ENCODE assay signal across 13 cellular contexts in genomic region chr4:148059617-148060180, GRCh38.
A peak's percentile ranks its signal among the peaks of the same experiment; 100 is the strongest.
DNase-seq lines count a peak whose midpoint lies in the region; ATAC-seq and TF ChIP-seq lines count a peak whose summit lies in the region.
"Had no signal": no experiment of that assay in that cellular context is flagged by ENCODE, and none has a peak within 500 bp of the region (broad histone marks: within the 10 kb centered on the region; RNA-seq: fewer than 3 reads in every experiment).

No MANE protein-coding gene starts in this region.

- no peaks in the 10 kb centered on the region for H3K27me3 Mint-ChIP-seq in H9 (ENCODE audit: low read depth)
- H3K27me3 Mint-ChIP-seq in activated naive CD8-positive, alpha-beta T cell treated with anti-CD3 and anti-CD28 coated beads, Interleukin-2, amount 10 ng/mL, durations not matched to agents 7 days and 5 days: no peaks in the 10 kb centered on the region
- no peaks in the 10 kb centered on the region for H3K27me3 Mint-ChIP-seq in naive thymus-derived CD4-positive, alpha-beta T cell

- no peak overlapping the region for H2BK15ac ChIP-seq in H9 (ENCODE audit: low read depth, low read length)

- CTCF ChIA-PET in naive thymus-derived CD4-positive, alpha-beta T cell (lab: Charles Lee): interaction anchor here (0.7 to 0.8 kb wide), 3 partner anchors 35 to 40 kb away, joined by 3 to 4 read pairs (median 3); no protein-coding TSS in a partner anchor

- no peak overlapping the region for H2AFZ ChIP-seq in H9 (ENCODE audit: low read length)

- no peak overlapping the region for H3K4ac ChIP-seq in H9 (ENCODE audit: low read depth, low read length)

- H3K4me3 Mint-ChIP-seq in H9: no peak overlapping the region
- H3K4me3 Mint-ChIP-seq in activated naive CD8-positive, alpha-beta T cell treated with anti-CD3 and anti-CD28 coated beads, Interleukin-2, amount 10 ng/mL, durations not matched to agents 7 days and 5 days: peak overlapping the region; percentile 79
- peak overlapping the region; percentile 59 to 85 (median 68) for H3K4me3 Mint-ChIP-seq in naive thymus-derived CD4-positive, alpha-beta T cell

- no peak overlapping the region for H2BK120ac ChIP-seq in H9 (ENCODE audit: low read depth, low read length, poor library complexity, severe bottlenecking)

- H3K56ac ChIP-seq in H9 (ENCODE audit: insufficient read length, low read depth, low read length): no peak overlapping the region

- peak; percentile 72 for DNase-seq in GM12865 (ENCODE audit: low read depth)
- no peak for DNase-seq in H9
- DNase-seq in activated naive CD8-positive, alpha-beta T cell treated with anti-CD3 and anti-CD28 coated beads, Interleukin-2, amount 10 ng/mL, durations not matched to agents 7 days and 5 days: no peak
- DNase-seq in naive thymus-derived CD4-positive, alpha-beta T cell: no peak
- DNase-seq in NCI-H2196 treated with DMSO at 0.1 percent for 48 hours (lab: John Stamatoyannopoulos, UW; ENCODE audit: unreplicated experiment): no peak
- DNase-seq in SKM-1 (lab: John Stamatoyannopoulos, UW; ENCODE audit: unreplicated experiment): no peak
- DNase-seq in NCI-H446 (lab: John Stamatoyannopoulos, UW): no peak
- DNase-seq: activated B cell treated with CpG ODN at 0.5 μM for 24 hours; activated naive CD4-positive, alpha-beta T cell; NCI-H526; SJCRH30; tibial artery had no signal

- intact Hi-C loops in naive thymus-derived CD4-positive, alpha-beta T cell (cut with micrococcal nuclease): loop anchor here (1.0 to 10.0 kb wide), 7 partner anchors 7 to 442 kb away; partner anchors contain the start of genes ARHGAP10 (in 1 of the 2), NR3C2 (in 1 of the 2) and TMEM184C (in 1 of the 2)

- no peak overlapping the region for H3K9ac ChIP-seq in H9 (ENCODE audit: extremely low read depth, insufficient read length, low read length)

- H3K79me2 ChIP-seq in H9 (ENCODE audit: insufficient read depth, low read length): no peaks in the 10 kb centered on the region

- no peak overlapping the region for H4K91ac ChIP-seq in H9 (ENCODE audit: insufficient read length, low read depth, low read length)

- H4K8ac ChIP-seq in H9 (replicated peaks; ENCODE audit: insufficient read length, low read depth, low read length): no peak overlapping the region

- no peak overlapping the region for H3T11ph ChIP-seq in H9 (ENCODE audit: low read length)

- no peaks in the 10 kb centered on the region for H3K36me3 ChIP-seq in naive thymus-derived CD4-positive, alpha-beta T cell (ENCODE audit: control insufficient read depth in 2 of 3, insufficient read depth in 3 of 3, low read length in 3 of 3)
- H3K36me3 ChIP-seq: SJCRH30 had no signal

- no peak for ATAC-seq in activated naive CD8-positive, alpha-beta T cell treated with anti-CD3 and anti-CD28 coated beads, Interleukin-2, amount 10 ng/mL, durations not matched to agents 7 days and 5 days (ENCODE audit: low read depth)
- ATAC-seq in naive thymus-derived CD4-positive, alpha-beta T cell: no peak
- no peak for ATAC-seq in GM19463 (IDR thresholded peaks at IDR 0.05; ENCODE audit: unreplicated experiment)

- H3K23ac ChIP-seq in H9 (ENCODE audit: insufficient read length, low read depth, low read length): no peak overlapping the region

- H3K4me1 Mint-ChIP-seq in H9: peaks cover 23 to 28% of the 10 kb centered on the region in 2 experiments
- peaks cover 51% of the 10 kb centered on the region for H3K4me1 Mint-ChIP-seq in activated naive CD8-positive, alpha-beta T cell treated with anti-CD3 and anti-CD28 coated beads, Interleukin-2, amount 10 ng/mL, durations not matched to agents 7 days and 5 days
- H3K4me1 Mint-ChIP-seq in naive thymus-derived CD4-positive, alpha-beta T cell: peaks cover 38 to 90% (median 73%) of the 10 kb centered on the region in 7 donors

- peaks cover 5% of the 10 kb centered on the region; the same call in 1 of the 2 replicates for H3K4me1 ChIP-seq in H9 (ENCODE audit: insufficient read depth, low read length)
- H3K4me1 ChIP-seq in naive thymus-derived CD4-positive, alpha-beta T cell (ENCODE audit: control insufficient read depth in 2 of 2, insufficient read depth in 2 of 2, low read length in 2 of 2): peaks cover 34 to 41% of the 10 kb centered on the region in 2 donors

- no peak overlapping the region for H3K4me3 ChIP-seq in GM12865 (ENCODE audit: low read depth, low read length)
- H3K4me3 ChIP-seq in naive thymus-derived CD4-positive, alpha-beta T cell (ENCODE audit: low read length): no peak overlapping the region
- H3K4me3 ChIP-seq: SJCRH30, tibial artery had no signal

- H4K5ac ChIP-seq in H9 (ENCODE audit: insufficient read length, low read depth, low read length): no peak overlapping the region

- TF ChIP-seq CTCF in GM12865 (IDR thresholded peaks at IDR 0.05; ENCODE audit: insufficient read depth, low read depth, low read length, missing control alignments) (no peak), H9 (conservative IDR thresholded peaks at IDR 0.05) (no peak)

- WGBS in H9 (ENCODE audit: extremely low coverage, insufficient read length, low lambda C conversion rate): no CpG with 5 or more reads among the region's 10 CpGs

- H3K9me3 Mint-ChIP-seq in H9: no peaks in the 10 kb centered on the region
- no peaks in the 10 kb centered on the region for H3K9me3 Mint-ChIP-seq in activated naive CD8-positive, alpha-beta T cell treated with anti-CD3 and anti-CD28 coated beads, Interleukin-2, amount 10 ng/mL, durations not matched to agents 7 days and 5 days
- H3K9me3 Mint-ChIP-seq in naive thymus-derived CD4-positive, alpha-beta T cell: peaks cover 0 to 62% (median 29%) of the 10 kb centered on the region in 11 donors
- H3K9me3 Mint-ChIP-seq: activated B cell treated with CpG ODN at 0.5 μM for 24 hours had no signal

- H3K27ac Mint-ChIP-seq in H9: peak overlapping the region in 2 of 3 experiments; percentile 9 to 19; a peak in 3 of 7 replicates
- H3K27ac Mint-ChIP-seq in activated naive CD8-positive, alpha-beta T cell treated with anti-CD3 and anti-CD28 coated beads, Interleukin-2, amount 10 ng/mL, durations not matched to agents 7 days and 5 days: peak overlapping the region; percentile 83
- H3K27ac Mint-ChIP-seq in naive thymus-derived CD4-positive, alpha-beta T cell: peak overlapping the region; percentile 69 to 99 (median 92)

- H3K36me3 Mint-ChIP-seq in H9 (ENCODE audit: insufficient read depth in 1 of 3, low read depth in 3 of 3): no peaks in the 10 kb centered on the region
- peaks cover 1% of the 10 kb centered on the region for H3K36me3 Mint-ChIP-seq in activated naive CD8-positive, alpha-beta T cell treated with anti-CD3 and anti-CD28 coated beads, Interleukin-2, amount 10 ng/mL, durations not matched to agents 7 days and 5 days
- peaks cover 13 to 42% (median 32%) of the 10 kb centered on the region in 5 donors for H3K36me3 Mint-ChIP-seq in naive thymus-derived CD4-positive, alpha-beta T cell

- no peaks in the 10 kb centered on the region for H3K9me3 ChIP-seq in H9 (ENCODE audit: control insufficient read depth, low read depth, low read length)
- peaks cover 0 to 30% (median 6%) of the 10 kb centered on the region in 3 experiments for H3K9me3 ChIP-seq in naive thymus-derived CD4-positive, alpha-beta T cell (ENCODE audit: control insufficient read depth in 2 of 3, low read length in 3 of 3)
- H3K9me3 ChIP-seq: SJCRH30, tibial artery had no signal

- POLR2A ChIA-PET in activated naive CD8-positive, alpha-beta T cell treated with anti-CD3 and anti-CD28 coated beads, Interleukin-2, amount 10 ng/mL, durations not matched to agents 7 days and 5 days (lab: Charles Lee): interaction anchor here (1.0 to 2.2 kb wide), 4 partner anchors 8 to 382 kb away, joined by 3 to 16 read pairs (median 6); partner anchors contain the start of genes NR3C2 and PRMT9
- POLR2A ChIA-PET in naive thymus-derived CD4-positive, alpha-beta T cell (lab: Charles Lee): interaction anchor here (0.8 to 4.4 kb wide), 6 partner anchors 9 to 388 kb away, joined by 4 to 59 read pairs (median 8); partner anchors contain the start of gene NR3C2

- H3K27ac ChIP-seq in H9 (ENCODE audit: insufficient read length, low read depth, low read length): no peak overlapping the region
- peak overlapping the region; percentile 22 for H3K27ac ChIP-seq in naive thymus-derived CD4-positive, alpha-beta T cell (ENCODE audit: low read depth, low read length)
- H3K27ac ChIP-seq: SJCRH30, tibial artery had no signal

- no peak overlapping the region for H2AK5ac ChIP-seq in H9 (ENCODE audit: insufficient read length, low read length)

- H3K18ac ChIP-seq in H9 (ENCODE audit: insufficient read length, low read depth, low read length): no peak overlapping the region

- no peaks in the 10 kb centered on the region for H3K23me2 ChIP-seq in H9 (ENCODE audit: insufficient read length, low read depth, low read length, poor library complexity, severe bottlenecking)

- H4K20me1 ChIP-seq in H9 (ENCODE audit: control insufficient read depth, insufficient read depth, insufficient read length): no peaks in the 10 kb centered on the region

- H2BK5ac ChIP-seq in H9 (ENCODE audit: insufficient read length, low read length): no peak overlapping the region

- H3K4me2 ChIP-seq in H9 (ENCODE audit: insufficient read depth, insufficient read length, low read length): no peak overlapping the region

- H3K79me1 ChIP-seq in H9 (ENCODE audit: insufficient read depth, low read depth, low read length, poor library complexity, severe bottlenecking): no peaks in the 10 kb centered on the region

- H2BK12ac ChIP-seq in H9 (ENCODE audit: insufficient read length, low read depth, low read length): no peak overlapping the region

- no peak overlapping the region for H3K14ac ChIP-seq in H9 (ENCODE audit: insufficient read depth, low read length)

- no peak overlapping the region for H2BK20ac ChIP-seq in H9 (ENCODE audit: low read depth, low read length, poor library complexity, severe bottlenecking)

- no peaks in the 10 kb centered on the region for H3K27me3 ChIP-seq in H9 (ENCODE audit: insufficient read depth, low read length)
- no peaks in the 10 kb centered on the region for H3K27me3 ChIP-seq in naive thymus-derived CD4-positive, alpha-beta T cell (ENCODE audit: control insufficient read depth in 2 of 2, insufficient read depth in 2 of 2, low read length in 2 of 2)
- H3K27me3 ChIP-seq: SJCRH30, tibial artery had no signal

Comparison
In these comparisons a context has a peak if more than half of its experiments do, and no peak if none do; other contexts are left out.
1. H3K27ac Mint-ChIP-seq: peak in every context shown above with its lines; median percentile 92 in naive thymus-derived CD4-positive, alpha-beta T cell; 83 in activated naive CD8-positive, alpha-beta T cell treated with anti-CD3 and anti-CD28 coated beads, Interleukin-2, amount 10 ng/mL, durations not matched to agents 7 days and 5 days; 14 in H9.
2. H3K4me3 Mint-ChIP-seq: peak in activated naive CD8-positive, alpha-beta T cell treated with anti-CD3 and anti-CD28 coated beads, Interleukin-2, amount 10 ng/mL, durations not matched to agents 7 days and 5 days (single experiment) and naive thymus-derived CD4-positive, alpha-beta T cell (10 of 10); none in H9 (0 of 2).